In the genomic region with DNA sequence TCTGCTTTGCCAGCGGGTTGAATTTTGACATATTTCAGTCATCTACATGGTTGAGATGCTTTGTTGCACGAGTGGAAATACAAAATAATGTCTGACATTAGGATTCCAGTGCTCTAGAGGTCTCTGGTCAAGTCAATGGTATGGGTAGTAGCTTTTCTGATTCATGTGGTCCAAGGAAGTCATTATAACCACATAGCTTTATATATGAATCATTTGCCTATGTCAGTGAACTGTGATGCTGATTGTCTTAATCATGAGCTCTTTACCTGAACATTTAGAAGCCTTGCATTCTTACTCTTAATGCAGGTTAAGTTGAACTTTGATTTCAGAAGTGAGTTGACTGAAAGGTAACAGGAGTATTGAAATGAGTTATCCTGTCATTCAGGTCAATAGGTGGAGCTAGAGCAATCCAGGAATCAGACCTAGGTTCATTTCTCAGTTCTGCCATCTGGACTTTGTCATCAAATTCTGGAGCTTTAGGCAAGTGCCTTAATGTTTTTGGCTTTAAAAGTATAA, we compare ENCODE assay signal across 1 cellular context.
A peak's percentile ranks its signal among the peaks of the same experiment; 100 is the strongest.
TF ChIP-seq lines count a peak whose summit lies in the region.

No MANE protein-coding gene starts in this region.

TF ChIP-seq in GM12878, 131 proteins besides CTCF, POLR2A, EP300 and RAD21 (continued from another document):
- TF ChIP-seq CBX3 (IDR thresholded peaks at IDR 0.05; ENCODE audit: borderline replicate concordance, low read depth) (no peak), JUNB (IDR thresholded peaks at IDR 0.05) (peak; percentile 81)
- TF ChIP-seq, protein P1, sequence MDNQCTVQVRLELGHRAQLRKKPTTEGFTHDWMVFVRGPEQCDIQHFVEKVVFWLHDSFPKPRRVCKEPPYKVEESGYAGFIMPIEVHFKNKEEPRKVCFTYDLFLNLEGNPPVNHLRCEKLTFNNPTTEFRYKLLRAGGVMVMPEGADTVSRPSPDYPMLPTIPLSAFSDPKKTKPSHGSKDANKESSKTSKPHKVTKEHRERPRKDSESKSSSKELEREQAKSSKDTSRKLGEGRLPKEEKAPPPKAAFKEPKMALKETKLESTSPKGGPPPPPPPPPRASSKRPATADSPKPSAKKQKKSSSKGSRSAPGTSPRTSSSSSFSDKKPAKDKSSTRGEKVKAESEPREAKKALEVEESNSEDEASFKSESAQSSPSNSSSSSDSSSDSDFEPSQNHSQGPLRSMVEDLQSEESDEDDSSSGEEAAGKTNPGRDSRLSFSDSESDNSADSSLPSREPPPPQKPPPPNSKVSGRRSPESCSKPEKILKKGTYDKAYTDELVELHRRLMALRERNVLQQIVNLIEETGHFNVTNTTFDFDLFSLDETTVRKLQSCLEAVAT (IDR thresholded peaks at IDR 0.05), result 0 out of 2 replicates have a peak, but pooled peaks have one; percentile 23
TF ChIP-seq in GM12878: peak in this region for 4.
